In the genomic region with DNA sequence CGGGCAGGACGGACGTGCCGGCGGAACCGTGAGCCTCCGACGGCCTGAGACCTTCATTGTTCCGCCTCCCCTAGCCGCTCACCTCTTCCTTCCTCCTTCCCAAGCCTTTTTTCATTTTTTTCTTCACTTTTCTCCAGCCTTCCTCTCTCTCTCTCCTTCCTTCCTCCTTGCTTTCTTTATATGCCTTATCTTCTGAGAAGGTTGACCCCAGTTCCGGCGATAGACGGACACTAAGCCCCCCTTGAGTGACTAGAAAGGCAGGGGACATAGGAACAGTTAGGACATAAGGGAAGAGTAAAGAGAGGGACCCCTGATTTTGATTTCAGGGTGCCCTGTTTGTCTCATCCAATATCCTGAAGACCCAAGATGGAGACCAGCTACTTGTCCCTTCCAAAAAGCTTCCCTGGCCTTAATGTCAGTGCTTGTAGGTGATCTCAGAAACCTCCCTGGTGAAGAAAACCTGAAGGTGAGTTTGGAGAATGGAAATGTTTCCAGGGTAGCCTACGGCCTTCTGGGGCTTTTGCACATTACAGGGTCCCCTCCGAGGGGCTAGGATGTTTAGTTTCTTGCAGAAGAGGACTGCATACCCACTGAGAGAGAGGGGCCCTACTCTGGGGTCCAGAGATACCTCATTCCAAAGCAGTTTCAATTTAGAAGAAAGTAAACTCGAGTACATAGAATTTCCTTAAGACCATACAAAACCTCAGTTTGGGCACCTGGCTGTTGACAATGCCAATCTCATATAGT, we compare ENCODE assay signal across 8 cellular contexts. TPM values are rescaled to one million over a fixed set of nuclear protein-coding genes. Genes with fewer than 3 reads are reported as not detected.
DNase-seq lines count a peak whose midpoint lies in the region; ATAC-seq and TF ChIP-seq lines count a peak whose summit lies in the region.

No MANE protein-coding gene starts in this region.

- H3K27me3 ChIP-seq in endocrine pancreas (ENCODE audit: control insufficient read depth, insufficient read depth, low read length) (no peaks in the 10 kb centered on the region), osteoblast (ENCODE audit: insufficient read depth, low read length) (no peaks in the 10 kb centered on the region)

- no TSS peak for BruUV-seq in OCI-LY7 (replicated peaks; lab: Mats Ljungman, UMichigan)

- intact Hi-C loops in OCI-LY7 (cut with micrococcal nuclease; ENCODE audit: unreplicated experiment) = loop anchor here (2.0 kb wide), 1 partner anchor 336 kb away; no protein-coding TSS in a partner anchor

- POLR2A ChIA-PET in OCI-LY7 (lab: Charles Lee) = interaction anchor here (0.6 to 3.1 kb wide), 4 partner anchors 9 to 48 kb away, joined by 3 to 23 read pairs (median 4); no protein-coding TSS in a partner anchor

- H3K4me3 ChIP-seq in OCI-LY7 (ENCODE audit: low read depth, low read length, poor library complexity, severe bottlenecking) (peak overlapping the region; percentile 62), endocrine pancreas (ENCODE audit: control insufficient read depth, insufficient read depth, low read length) (peak overlapping the region; percentile 52), osteoblast (ENCODE audit: insufficient read depth, low read length) (peak overlapping the region; percentile 93)

- TF ChIP-seq CTCF in OCI-LY7 (conservative IDR thresholded peaks at IDR 0.05; ENCODE audit: low read length) = no peak
- no peak for TF ChIP-seq CTCF in osteoblast (IDR thresholded peaks at IDR 0.05; ENCODE audit: extremely low read depth, low read depth, low read length)

- H4K20me1 ChIP-seq in OCI-LY7 (ENCODE audit: insufficient read depth, low read length) (no peaks in the 10 kb centered on the region), osteoblast (ENCODE audit: insufficient read depth, low read length) (peaks cover 24% of the 10 kb centered on the region)

- H3K36me3 ChIP-seq in ES-I3 (ENCODE audit: insufficient read depth, low read length) (no peaks in the 10 kb centered on the region), OCI-LY7 (ENCODE audit: insufficient read depth, low read length) (no peaks in the 10 kb centered on the region; the same call in 1 of the 2 replicates), endocrine pancreas (ENCODE audit: control insufficient read depth, insufficient read depth, low read length) (no peaks in the 10 kb centered on the region), osteoblast (ENCODE audit: insufficient read depth, low read length) (peaks cover 18% of the 10 kb centered on the region)

- H3K79me2 ChIP-seq in OCI-LY7 (ENCODE audit: insufficient read depth, low read depth, low read length) (no peaks in the 10 kb centered on the region), osteoblast (ENCODE audit: insufficient read depth, low read length) (peaks cover 31% of the 10 kb centered on the region)

- H3K9me2 ChIP-seq in OCI-LY7 (ENCODE audit: insufficient read depth, low read length) = no peaks in the 10 kb centered on the region

- DNase-seq in OCI-LY7 (ENCODE audit: low spot score) (no peak), osteoblast (ENCODE audit: insufficient read length, low spot score, missing footprints) (no peak), nucleus accumbens (lab: John Stamatoyannopoulos, UW) (no peak), CD1c-positive myeloid dendritic cell (ENCODE audit: extremely low spot score) (no peak), NCI-H1048 (lab: John Stamatoyannopoulos, UW) (no peak)

- H3K9ac ChIP-seq in ES-I3 (ENCODE audit: low read depth, low read length) (peak overlapping the region; percentile 81), endocrine pancreas (ENCODE audit: control insufficient read depth, insufficient read depth, low read length) (peak overlapping the region; percentile 62)

- H3K9me3 ChIP-seq in ES-I3 (ENCODE audit: control insufficient read depth, insufficient read depth, low read length) (no peaks in the 10 kb centered on the region; the same call in 1 of the 2 replicates), OCI-LY7 (ENCODE audit: low read length) (no peaks in the 10 kb centered on the region; the same call in 1 of the 2 replicates), endocrine pancreas (ENCODE audit: control insufficient read depth, low read length) (no peaks in the 10 kb centered on the region), osteoblast (ENCODE audit: low read depth, low read length) (no peaks in the 10 kb centered on the region)

- peak overlapping the region; percentile 64 for H2AFZ ChIP-seq in OCI-LY7 (ENCODE audit: low read length)
- no peak overlapping the region for H2AFZ ChIP-seq in osteoblast (ENCODE audit: low read length)

- peak overlapping the region; percentile 76 for H3K4me2 ChIP-seq in OCI-LY7 (ENCODE audit: low read length)
- peak overlapping the region; percentile 97 for H3K4me2 ChIP-seq in osteoblast (ENCODE audit: insufficient read depth, low read length)

- CTCF ChIA-PET in OCI-LY7 (lab: Charles Lee; ENCODE audit: unreplicated experiment) = interaction anchor here (1.0 to 1.1 kb wide), 3 partner anchors 18 to 101 kb away, joined by 3 to 4 read pairs (median 3); no protein-coding TSS in a partner anchor

- peaks cover 22% of the 10 kb centered on the region for H3K4me1 ChIP-seq in ES-I3 (ENCODE audit: insufficient read depth, low read length)
- peaks cover 97% of the 10 kb centered on the region for H3K4me1 ChIP-seq in OCI-LY7 (ENCODE audit: insufficient read depth, low read length, poor library complexity, severe bottlenecking)
- H3K4me1 ChIP-seq in endocrine pancreas (ENCODE audit: control insufficient read depth, insufficient read depth, low read length) = peaks cover 6% of the 10 kb centered on the region
- peaks cover 16% of the 10 kb centered on the region for H3K4me1 ChIP-seq in osteoblast (ENCODE audit: insufficient read depth, low read length)

- ATAC-seq in GM18907 (IDR thresholded peaks at IDR 0.05; ENCODE audit: unreplicated experiment) = no peak

- H3K27ac ChIP-seq in OCI-LY7 (ENCODE audit: low read depth, low read length, poor library complexity, severe bottlenecking) (peak overlapping the region; percentile 93), osteoblast (ENCODE audit: low read depth, low read length) (peak overlapping the region; percentile 81)

RNA-seq across cellular contexts. Expression of a gene that starts 3.5 kb away (rescaled TPM):
- total RNA-seq in OCI-LY7 (2014; rRNA removed; shearing (Covaris generic)) = 4.9 and 5.9 TPM in 2 replicates
- total RNA-seq in OCI-LY7 (2022) (0.20 and 0.46 TPM in 2 replicates), osteoblast (240 and 250 TPM in 2 replicates)

RNA-seq across cellular contexts. Expression of a gene that starts 14.4 kb away (rescaled TPM):
- 12.4 and 14.3 TPM in 2 replicates for total RNA-seq in OCI-LY7 (2014; rRNA removed; shearing (Covaris generic))
- 12.9 and 15.2 TPM in 2 replicates for total RNA-seq in OCI-LY7 (2022)
- total RNA-seq in osteoblast = 61.2 and 71.0 TPM in 2 replicates

Comparison
In these comparisons a context has a peak if more than half of its experiments do, and no peak if none do; other contexts are left out.
1. RNA of a gene that starts 3.5 kb away (total RNA-seq): 240 to 250 TPM in osteoblast; 0.20 to 5.9 TPM in OCI-LY7; every median in the first group is over 10 times any median in the second.
2. Peak in every context shown above with its lines, with median percentiles within 50 percentile points of each other: H3K4me3 ChIP-seq.